8 cellular contexts compared by ENCODE assay signal in genomic region chr3:38453075-38453913, GRCh38. TPM values are rescaled to one million over a fixed set of nuclear protein-coding genes. Genes with fewer than 3 reads are reported as not detected.
DNase-seq lines count a peak whose midpoint lies in the region; ATAC-seq and TF ChIP-seq lines count a peak whose summit lies in the region.

Gene ACVR2B (plus strand): TSS chr3:38453890. CDS start chr3:38454323, 433 bp downstream.

- no peaks in the 10 kb centered on the region for H3K36me3 ChIP-seq in NT2/D1 (ENCODE audit: insufficient read depth, insufficient read length, low read length)

- H3K9me3 ChIP-seq in AG04450 (ENCODE audit: control insufficient read depth, insufficient read depth, low read length) = no peaks in the 10 kb centered on the region; the same call in 1 of the 2 replicates
- H3K9me3 ChIP-seq in NT2/D1 (ENCODE audit: insufficient read depth, low read length) = peaks cover 16% of the 10 kb centered on the region

- H3K27me3 ChIP-seq in AG04450 (ENCODE audit: control insufficient read depth, insufficient read depth, low read length) = no peaks in the 10 kb centered on the region
- no peaks in the 10 kb centered on the region for H3K27me3 ChIP-seq in NT2/D1 (ENCODE audit: insufficient read depth, insufficient read length)

- TF ChIP-seq CTCF in AG04450 (IDR thresholded peaks at IDR 0.05; ENCODE audit: low read depth, low read length) = no peak

- H3K4me1 ChIP-seq in NT2/D1 (ENCODE audit: insufficient read depth, insufficient read length) = peaks cover 14% of the 10 kb centered on the region

- POLR2A ChIA-PET in AG04450 (lab: Yijun Ruan, JAX) = no interaction called here

- DNase-seq in AG04450 (ENCODE audit: low read depth, low spot score) (peak; percentile 39), HT-29 (ENCODE audit: low spot score) (peak; percentile 51), NT2/D1 (ENCODE audit: low read depth, low spot score) (peak; percentile 78), activated T-cell treated with anti-CD3 and anti-CD28 coated beads for 1 hour (ENCODE audit: low read depth) (peak; percentile 63), epidermal melanocyte (ENCODE audit: insufficient read length, low spot score) (peak; percentile 93), middle frontal gyrus (ENCODE audit: extremely low spot score, low spot score) (peak; percentile 53)
- DNase-seq in stimulated activated CD8-positive, alpha-beta memory T cell treated with anti-CD3 and anti-CD28 coated beads, Interleukin-15, amount 100 ng/mL, for 4 hours (ENCODE audit: low read depth in 2 of 2) = peak; percentile 31 to 43

- CTCF ChIA-PET in AG04450 (lab: Charles Lee) = interaction anchor here (1.1 to 1.7 kb wide), 2 partner anchors 27 to 107 kb away, joined by 3 to 5 read pairs; no protein-coding TSS in a partner anchor

- peak within 1 kb of the TSS; percentile 70 for H3K4me3 ChIP-seq in AG04450 (ENCODE audit: low read depth, low read length)
- peak within 1 kb of the TSS; percentile 93 for H3K4me3 ChIP-seq in NT2/D1 (ENCODE audit: insufficient read length, low read depth)

- peak; percentile 56 for ATAC-seq in GM19328 (IDR thresholded peaks at IDR 0.05; ENCODE audit: unreplicated experiment)

- peak within 1 kb of the TSS; percentile 97 for H3K9ac ChIP-seq in NT2/D1 (ENCODE audit: insufficient read length, low read depth)

- H3K27ac ChIP-seq in AG04450 (ENCODE audit: low read depth, low read length) = peak within 1 kb of the TSS; percentile 21

RNA-seq across cellular contexts. Expression of gene ACVR2B, which starts in this region (rescaled TPM):
- polyA plus RNA-seq in AG04450 (2011; rRNA removed) = 0.82 and 1.0 TPM in 2 replicates
- polyA minus RNA-seq in AG04450 (2011; rRNA and poly(A)+ RNA removed) = 5.3 and 5.5 TPM in 2 replicates
- 3.0 and 5.2 TPM in 2 replicates for total RNA-seq in HT-29 (2014; rRNA removed; shearing (Covaris generic))

Comparison
In these comparisons a context has a peak if more than half of its experiments do, and no peak if none do; other contexts are left out.
1. Peak in every context shown above with its lines: DNase-seq, ATAC-seq, H3K4me3 ChIP-seq and H3K27ac ChIP-seq.
2. DNase-seq: peak in every context shown above with its lines; median percentile 93 in epidermal melanocyte; 78 in NT2/D1; 63 in activated T-cell treated with anti-CD3 and anti-CD28 coated beads for 1 hour; 53 in middle frontal gyrus; 51 in HT-29; 39 in AG04450; 37 in stimulated activated CD8-positive, alpha-beta memory T cell treated with anti-CD3 and anti-CD28 coated beads, Interleukin-15, amount 100 ng/mL, for 4 hours.